In the genomic region with DNA sequence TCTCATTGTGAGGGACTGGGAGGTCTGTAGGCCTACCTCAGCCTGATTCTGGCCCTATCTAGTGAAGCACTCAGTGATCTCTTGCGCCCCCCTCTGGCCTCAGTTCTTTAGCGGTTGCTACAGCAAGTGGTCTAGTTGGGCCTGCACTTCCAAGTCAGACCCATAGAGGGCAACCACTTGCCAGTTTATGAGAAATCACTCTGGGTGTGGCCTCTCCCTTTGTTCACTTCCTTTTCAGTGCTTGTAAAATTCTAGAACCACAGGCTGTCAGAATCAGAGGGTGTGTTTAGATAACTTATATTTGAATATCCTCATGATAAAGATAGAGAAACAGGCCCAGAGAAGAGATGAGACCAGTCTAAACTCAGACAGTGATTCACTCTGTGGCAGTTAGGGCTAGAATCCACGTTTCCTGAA, we compare ENCODE assay signal across 8 cellular contexts.
DNase-seq lines count a peak whose midpoint lies in the region; ATAC-seq, FAIRE-seq and TF ChIP-seq lines count a peak whose summit lies in the region.

No MANE protein-coding gene starts in this region.

- no peaks in the 10 kb centered on the region for H3K36me3 ChIP-seq in fibroblast of lung (ENCODE audit: control insufficient read depth, insufficient read depth, low read length)

- ATAC-seq in GM21619 (IDR thresholded peaks at IDR 0.05; ENCODE audit: unreplicated experiment): peak; percentile 79

- peak overlapping the region; percentile 66 for H3K27ac ChIP-seq in fibroblast of lung (ENCODE audit: insufficient read depth, low read length)

- peak; percentile 45 for DNase-seq in DMS153 (lab: John Stamatoyannopoulos, UW)
- DNase-seq in KG1 (lab: John Stamatoyannopoulos, UW): peak; percentile 80
- DNase-seq in RCC 7860 (ENCODE audit: low spot score): peak; percentile 71
- peak; percentile 79 for DNase-seq in activated T-helper 1 cell treated with Interleukin-2 at 50 U/mL for 16 hours (ENCODE audit: low read depth)
- DNase-seq in fibroblast of lung (ENCODE audit: low read depth in 2 of 2): peak; percentile 85 to 94
- peak; percentile 84 for DNase-seq in stimulated activated naive CD4-positive, alpha-beta T cell treated with Interleukin-2 at 50 U/mL for 16 hours (lab: John Stamatoyannopoulos, UW)

- H3K9ac ChIP-seq in fibroblast of lung (ENCODE audit: insufficient read depth, low read length): no peak overlapping the region

- no peak overlapping the region for H2AFZ ChIP-seq in fibroblast of lung (ENCODE audit: low read length)

- H3K4me3 Mint-ChIP-seq in nephron: no peak overlapping the region

- peaks cover 14% of the 10 kb centered on the region for H3K4me1 Mint-ChIP-seq in nephron

- H3K9me3 Mint-ChIP-seq in nephron: peaks cover 13% of the 10 kb centered on the region

- H3K4me1 ChIP-seq in fibroblast of lung (ENCODE audit: control insufficient read depth, extremely low read depth, insufficient read depth, low read length): no peaks in the 10 kb centered on the region

- H4K20me1 ChIP-seq in fibroblast of lung (ENCODE audit: control insufficient read depth, extremely low read depth, insufficient read depth, low read length): no peaks in the 10 kb centered on the region

- H3K27me3 ChIP-seq in fibroblast of lung (ENCODE audit: control insufficient read depth, insufficient read depth, low read length): no peaks in the 10 kb centered on the region

- TF ChIP-seq CTCF in fibroblast of lung (conservative IDR thresholded peaks at IDR 0.05 in 1 of 2, IDR thresholded peaks at IDR 0.05 in 1 of 2; ENCODE audit: low read depth in 1 of 2, low read length in 2 of 2) (peak; percentile 97), nephron (IDR thresholded peaks at IDR 0.05; ENCODE audit: unreplicated experiment in 3 of 3) (peak; percentile 88 to 91 (median 91))

- H3K27me3 Mint-ChIP-seq in nephron (ENCODE audit: low read depth): peaks cover 4% of the 10 kb centered on the region

- H3K36me3 Mint-ChIP-seq in nephron (ENCODE audit: low read depth): no peaks in the 10 kb centered on the region

- H3K9me3 ChIP-seq in fibroblast of lung (ENCODE audit: control insufficient read depth, insufficient read depth, low read depth, low read length): no peaks in the 10 kb centered on the region

- peak; percentile 81 for FAIRE-seq in RCC 7860 (lab: Jason Lieb, UNC)

- H3K4me2 ChIP-seq in fibroblast of lung (ENCODE audit: extremely low read depth, insufficient read depth, low read length): no peak overlapping the region

- H3K27ac Mint-ChIP-seq in nephron: peak overlapping the region; percentile 29 to 89 (median 67)

- no peaks in the 10 kb centered on the region for H3K79me2 ChIP-seq in fibroblast of lung (ENCODE audit: control insufficient read depth, insufficient read depth, low read length)

- no peak overlapping the region for H3K4me3 ChIP-seq in fibroblast of lung (replicated peaks in 1 of 4; ENCODE audit: control extremely low read depth in 1 of 4, insufficient read depth in 1 of 4, low read depth in 3 of 4, low read length in 4 of 4)
